Comparison of ENCODE assay signal across 8 cellular contexts in genomic region chr2:32063310-32064020, GRCh38. TPM values are rescaled to one million over a fixed set of nuclear protein-coding genes. Genes with fewer than 3 reads are reported as not detected.
DNase-seq lines count a peak whose midpoint lies in the region; ATAC-seq and TF ChIP-seq lines count a peak whose summit lies in the region.

SPAST (plus strand) TSS chr2:32063556; CDS start chr2:32063832, 276 bp downstream.

- no peaks in the 10 kb centered on the region for H3K9me3 Mint-ChIP-seq in activated T-cell treated with anti-CD3 and anti-CD28 coated beads, Interleukin-2, amount 50 U/mL, for 24 hours

- peak within 1 kb of the TSS; percentile 79 to 83 for H3K9ac ChIP-seq in mucosa of rectum (ENCODE audit: low read depth in 1 of 2, low read length in 2 of 2)

- no peaks in the 10 kb centered on the region for H3K27me3 ChIP-seq in mucosa of rectum (ENCODE audit: control insufficient read depth in 2 of 2, insufficient read depth in 2 of 2, low read length in 2 of 2)

- DNase-seq in DMS79 treated with DMSO at 0.1 percent for 48 hours (lab: John Stamatoyannopoulos, UW): peak; percentile 97
- DNase-seq in KG1 (lab: John Stamatoyannopoulos, UW): peak; percentile 95
- peak; percentile 97 for DNase-seq in activated T-cell treated with anti-CD3 and anti-CD28 coated beads, Interleukin-2, amount 50 U/mL, for 24 hours
- peak; percentile 98 to 99 for DNase-seq in erythroblast (lab: John Stamatoyannopoulos, UW)
- peak; percentile 97 for DNase-seq in stimulated activated CD8-positive, alpha-beta memory T cell treated with anti-CD3 and anti-CD28 coated beads, Interleukin-4, amount 100 ng/mL, for 48 hours

- peak within 1 kb of the TSS; percentile 96 for H3K27ac Mint-ChIP-seq in activated T-cell treated with anti-CD3 and anti-CD28 coated beads, Interleukin-2, amount 50 U/mL, for 24 hours

- H3K4me1 ChIP-seq in mucosa of rectum (ENCODE audit: control insufficient read depth in 2 of 2, insufficient read depth in 2 of 2, low read length in 2 of 2): peaks cover 4 to 17% of the 10 kb centered on the region in 2 donors

- H3K4me1 Mint-ChIP-seq in activated T-cell treated with anti-CD3 and anti-CD28 coated beads, Interleukin-2, amount 50 U/mL, for 24 hours (ENCODE audit: low read depth): peaks cover 34% of the 10 kb centered on the region

- H3K36me3 Mint-ChIP-seq in activated T-cell treated with anti-CD3 and anti-CD28 coated beads, Interleukin-2, amount 50 U/mL, for 24 hours (ENCODE audit: low read depth): peaks cover 21% of the 10 kb centered on the region

- peak; percentile 94 for ATAC-seq in GM21723 (IDR thresholded peaks at IDR 0.05; ENCODE audit: unreplicated experiment)

- peak within 1 kb of the TSS; percentile 91 for H3K4me3 ChIP-seq in mucosa of rectum (ENCODE audit: low read length in 2 of 2)

- H3K9me3 ChIP-seq in mucosa of rectum (ENCODE audit: control insufficient read depth in 2 of 2, low read length in 2 of 2): no peaks in the 10 kb centered on the region

- H3K27ac ChIP-seq in mucosa of rectum (ENCODE audit: low read depth in 2 of 2, low read length in 2 of 2): peak within 1 kb of the TSS; percentile 89 to 93

- no peaks in the 10 kb centered on the region for H3K36me3 ChIP-seq in mucosa of rectum (ENCODE audit: control insufficient read depth in 2 of 2, insufficient read depth in 2 of 2, low read length in 2 of 2)

- TF ChIP-seq POLR2A in erythroblast (IDR thresholded peaks at IDR 0.05; ENCODE audit: low read length): peak; percentile 48

- H3K4me3 Mint-ChIP-seq in activated T-cell treated with anti-CD3 and anti-CD28 coated beads, Interleukin-2, amount 50 U/mL, for 24 hours: peak within 1 kb of the TSS; percentile 95

- no peaks in the 10 kb centered on the region for H3K27me3 Mint-ChIP-seq in activated T-cell treated with anti-CD3 and anti-CD28 coated beads, Interleukin-2, amount 50 U/mL, for 24 hours

TF ChIP-seq in PFSK-1, 5 proteins besides CTCF, POLR2A, EP300 and RAD21:
- TF ChIP-seq REST (IDR thresholded peaks at IDR 0.05; ENCODE audit: insufficient read depth in 1 of 2, low read depth in 2 of 2, low read length in 2 of 2) (peak; percentile 42 to 75; a peak in 3 of 4 replicates), FOXP2 (optimal IDR thresholded peaks at IDR 0.05; ENCODE audit: borderline replicate concordance, extremely low read depth, extremely low read length, insufficient read depth) (peak; percentile 100), TAF1 (IDR thresholded peaks at IDR 0.05; ENCODE audit: borderline replicate concordance, insufficient read depth, low read length) (peak; percentile 60; the same call in 1 of the 2 replicates), SIN3A (IDR thresholded peaks at IDR 0.05; ENCODE audit: borderline replicate concordance, insufficient read depth, low read length) (no peak), POLR2AphosphoS5 (IDR thresholded peaks at IDR 0.05; ENCODE audit: low read depth, low read length) (peak; percentile 90)
TF ChIP-seq in PFSK-1: peak in this region for 4.

RNA-seq across cellular contexts. Expression of gene SPAST, which starts in this region (rescaled TPM):
- polyA plus RNA-seq in PFSK-1 (2012; ENCODE audit: insufficient read length, low read depth): 6.2 TPM

Comparison
In these comparisons a context has a peak if more than half of its experiments do, and no peak if none do; other contexts are left out.
1. Peak in every context shown above with its lines: DNase-seq, ATAC-seq, H3K4me3 ChIP-seq and H3K27ac ChIP-seq.